1 cellular context compared by ENCODE assay signal in the genomic region with DNA sequence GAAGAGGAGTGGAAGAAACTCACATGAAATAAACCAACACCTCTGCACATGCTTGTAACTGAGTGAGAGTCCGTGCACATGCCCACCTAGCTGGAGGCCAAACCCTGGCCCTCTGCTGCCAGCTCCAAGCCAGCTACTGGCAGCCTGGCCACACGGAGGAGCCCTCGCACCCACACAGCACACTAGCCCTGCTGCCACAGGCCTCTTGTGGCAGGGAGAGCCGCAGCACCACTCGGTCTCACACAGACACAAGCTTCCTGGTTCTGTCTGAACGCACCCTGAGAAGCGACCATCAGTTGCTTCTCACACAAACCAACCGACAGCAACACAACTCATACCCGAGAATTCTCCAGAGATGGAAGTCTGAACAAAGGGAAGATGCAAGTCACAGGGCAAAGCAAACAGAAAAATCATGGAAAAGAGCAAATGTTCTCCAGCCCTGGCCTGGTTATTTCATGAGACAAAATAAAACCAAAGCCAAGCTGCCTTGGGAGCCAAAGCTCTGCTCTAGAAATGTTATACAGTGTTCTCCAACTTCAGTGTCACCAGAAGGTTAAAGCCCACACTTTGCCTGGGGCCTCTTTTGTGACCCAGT.
A peak's percentile ranks its signal among the peaks of the same experiment; 100 is the strongest.
TF ChIP-seq lines count a peak whose summit lies in the region.

No MANE protein-coding gene starts in this region.

TF ChIP-seq in HepG2, 621 proteins besides CTCF, POLR2A, EP300 and RAD21 (continued from another document):
- TF ChIP-seq ERF (CRISPR knock-in tag; IDR thresholded peaks at IDR 0.05) (peak; percentile 54; the same call in 1 of the 2 replicates), ZSCAN22 (CRISPR knock-in tag; IDR thresholded peaks at IDR 0.05) (no peak), ZNF292 (CRISPR knock-in tag; IDR thresholded peaks at IDR 0.05; ENCODE audit: borderline replicate concordance, low read depth) (peak; percentile 88; the same call in 1 of the 2 replicates), MAF1 (CRISPR knock-in tag; IDR thresholded peaks at IDR 0.05; ENCODE audit: borderline replicate concordance) (no peak), KDM5B (CRISPR knock-in tag; IDR thresholded peaks at IDR 0.05; ENCODE audit: borderline replicate concordance) (no peak), STAG1 (CRISPR knock-in tag; IDR thresholded peaks at IDR 0.05) (peak; percentile 81), PHF5A (CRISPR knock-in tag; IDR thresholded peaks at IDR 0.05; ENCODE audit: low read depth, unreplicated experiment) (no peak), JUNB (CRISPR knock-in tag; IDR thresholded peaks at IDR 0.05; ENCODE audit: borderline replicate concordance) (no peak), KDM3A (CRISPR knock-in tag; IDR thresholded peaks at IDR 0.05; ENCODE audit: low read depth) (0 out of 2 replicates have a peak, but pooled peaks have one; percentile 53), KDM2A (CRISPR knock-in tag; IDR thresholded peaks at IDR 0.05; ENCODE audit: borderline replicate concordance, low read depth) (peak; percentile 39; the same call in 1 of the 2 replicates), XRCC5 (optimal IDR thresholded peaks at IDR 0.05; ENCODE audit: low read length) (peak; percentile 85), ZNF12 (CRISPR knock-in tag; IDR thresholded peaks at IDR 0.05) (0 out of 2 replicates have a peak, but pooled peaks have one; percentile 58), GATAD2A (CRISPR knock-in tag; IDR thresholded peaks at IDR 0.05) (peak; percentile 20; the same call in 1 of the 2 replicates), KLF11 (CRISPR knock-in tag; IDR thresholded peaks at IDR 0.05) (0 out of 2 replicates have a peak, but pooled peaks have one; percentile 24)
